Comparison of ENCODE assay signal across 18 cellular contexts in the genomic region with DNA sequence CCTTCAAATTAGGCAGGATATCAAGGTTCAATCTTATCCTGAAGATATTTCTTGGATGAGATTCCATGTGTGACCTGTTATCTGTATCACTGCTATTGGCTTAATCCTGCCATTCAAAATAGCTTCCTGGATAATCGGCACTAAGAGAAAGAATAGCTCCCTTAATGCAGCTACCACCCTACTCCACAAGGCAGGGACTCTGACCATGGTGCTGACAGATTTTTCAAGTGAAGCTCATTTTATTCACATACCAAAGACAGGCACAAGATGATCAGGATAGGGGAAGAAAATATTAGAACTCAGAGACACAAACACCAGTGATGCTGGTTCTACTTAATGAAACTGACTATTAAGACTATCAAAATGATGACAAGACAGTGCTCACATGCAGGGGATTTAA.
A peak's percentile ranks its signal among the peaks of the same experiment; 100 is the strongest.
DNase-seq lines count a peak whose midpoint lies in the region; ATAC-seq, FAIRE-seq and TF ChIP-seq lines count a peak whose summit lies in the region.
"Had no signal": no experiment of that assay in that cellular context is flagged by ENCODE, and none has a peak within 500 bp of the region (broad histone marks: within the 10 kb centered on the region; RNA-seq: fewer than 3 reads in every experiment).

No MANE protein-coding gene starts in this region.

- H3K36me3 ChIP-seq in bronchial epithelial cell (ENCODE audit: control insufficient read depth, insufficient read depth, low read length), result no peaks in the 10 kb centered on the region
- H3K36me3 ChIP-seq: MG63 had no signal

- no peaks in the 10 kb centered on the region for H3K27me3 ChIP-seq in bronchial epithelial cell (ENCODE audit: control insufficient read depth, insufficient read depth, low read length)
- H3K27me3 ChIP-seq: MG63, suprapubic skin had no signal

- FAIRE-seq in bronchial epithelial cell (lab: Jason Lieb, UNC), result no peak
- FAIRE-seq: HTR-8/SVneo had no signal

- no peak for TF ChIP-seq CTCF in bronchial epithelial cell (IDR thresholded peaks at IDR 0.05; ENCODE audit: insufficient read depth, low read length, severe bottlenecking)
- TF ChIP-seq CTCF in coronary artery (IDR thresholded peaks at IDR 0.05), result no peak

- intact Hi-C loops in Right ventricle myocardium inferior (cut with DNase I), result no loop called here

- H3K4me3 ChIP-seq in bronchial epithelial cell (ENCODE audit: low read depth, low read length), result no peak overlapping the region
- H3K4me3 ChIP-seq in coronary artery, result no peak overlapping the region
- H3K4me3 ChIP-seq: MG63, suprapubic skin had no signal

- no peak overlapping the region for H3K27ac ChIP-seq in coronary artery
- H3K27ac ChIP-seq: suprapubic skin had no signal

- DNase-seq in AG08396 (ENCODE audit: low spot score), result peak; percentile 4
- peak; percentile 33 for DNase-seq in LHCN-M2 (ENCODE audit: low read depth)
- DNase-seq in bronchial epithelial cell (ENCODE audit: low read depth), result peak; percentile 5
- DNase-seq in iPS-NIHi11 (ENCODE audit: low spot score), result peak; percentile 17
- DNase-seq in coronary artery (ENCODE audit: low spot score), result no peak
- DNase-seq in Right ventricle myocardium inferior (ENCODE audit: missing footprints), result no peak
- no peak for DNase-seq in T-helper 1 cell
- DNase-seq: activated CD4-positive, alpha-beta T cell treated with anti-CD3 and anti-CD28 coated beads for 4 hours; COR-L47; islet precursor cell; MG63; NCI-H1930; right cardiac atrium; stimulated activated CD4-positive, alpha-beta T cell treated with anti-CD3 and anti-CD28 coated beads, Interleukin-1b, Interleukin-23, amount 100 ng/mL, for 48 hours had no signal

- no peak for ATAC-seq in Right ventricle myocardium inferior
- ATAC-seq in GM21723 (IDR thresholded peaks at IDR 0.05; ENCODE audit: unreplicated experiment), result no peak
- ATAC-seq: activated naive CD4-positive, alpha-beta T cell treated with anti-CD3 and anti-CD28 coated beads, Interleukin-2, amount 50 U/mL, for 72 hours; right cardiac atrium had no signal

Comparison
In these comparisons a context has a peak if more than half of its experiments do, and no peak if none do; other contexts are left out.
1. DNase-seq: peak in AG08396 (single experiment), LHCN-M2 (single experiment), bronchial epithelial cell (single experiment) and iPS-NIHi11 (single experiment); none in coronary artery (single experiment), Right ventricle myocardium inferior (single experiment) and T-helper 1 cell (0 of 5).